In the genomic region with DNA sequence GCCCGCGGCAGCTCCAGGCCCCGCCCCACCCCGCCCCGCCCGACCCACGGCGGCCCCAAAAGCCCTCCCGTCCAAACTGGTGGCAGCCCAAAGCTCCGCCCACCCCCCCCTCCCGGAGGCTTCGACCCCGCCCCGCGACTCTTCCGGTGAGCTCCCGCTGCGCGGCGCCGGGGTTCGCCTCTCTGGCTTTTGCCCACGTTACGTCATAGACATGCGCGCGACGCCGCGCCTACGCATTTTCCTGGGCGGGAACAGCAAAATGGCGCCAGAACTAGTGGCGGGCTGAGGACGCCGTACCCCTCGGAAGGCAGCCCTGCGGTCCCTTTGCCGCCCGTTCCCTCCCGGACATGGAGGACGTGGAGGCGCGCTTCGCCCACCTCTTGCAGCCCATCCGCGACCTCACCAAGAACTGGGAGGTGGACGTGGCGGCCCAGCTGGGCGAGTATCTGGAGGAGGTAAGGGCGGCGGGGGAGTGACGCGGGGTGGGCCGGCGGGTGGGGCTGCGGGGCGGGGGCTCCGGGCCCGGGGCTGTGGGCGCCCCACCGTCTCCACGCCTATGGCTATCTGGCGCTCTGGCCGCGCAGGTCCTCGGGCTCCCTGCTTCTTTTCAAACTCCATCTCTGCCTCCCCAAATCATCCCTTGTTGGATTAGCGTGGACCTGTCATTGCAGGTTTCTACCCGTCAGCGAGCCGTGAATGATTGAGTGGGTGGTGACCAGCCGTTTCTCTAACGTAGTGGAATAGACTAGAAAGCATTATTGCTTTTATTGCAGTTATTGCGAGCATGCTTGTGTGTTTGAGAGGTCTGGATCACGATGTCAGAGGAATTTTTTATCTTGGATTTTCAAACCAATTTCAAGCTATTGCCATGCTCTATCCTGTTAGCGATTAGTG, we compare ENCODE assay signal across 1 cellular context.
TF ChIP-seq lines count a peak whose summit lies in the region.

A gene (plus strand): TSS at position 234 of the 894 bp plus-strand sequence. CDS start 114 bp downstream, at position 348.

TF ChIP-seq in K562, 482 proteins besides CTCF, POLR2A, EP300 and RAD21 (continued from another document and continues in another):
- TF ChIP-seq, protein P1, sequence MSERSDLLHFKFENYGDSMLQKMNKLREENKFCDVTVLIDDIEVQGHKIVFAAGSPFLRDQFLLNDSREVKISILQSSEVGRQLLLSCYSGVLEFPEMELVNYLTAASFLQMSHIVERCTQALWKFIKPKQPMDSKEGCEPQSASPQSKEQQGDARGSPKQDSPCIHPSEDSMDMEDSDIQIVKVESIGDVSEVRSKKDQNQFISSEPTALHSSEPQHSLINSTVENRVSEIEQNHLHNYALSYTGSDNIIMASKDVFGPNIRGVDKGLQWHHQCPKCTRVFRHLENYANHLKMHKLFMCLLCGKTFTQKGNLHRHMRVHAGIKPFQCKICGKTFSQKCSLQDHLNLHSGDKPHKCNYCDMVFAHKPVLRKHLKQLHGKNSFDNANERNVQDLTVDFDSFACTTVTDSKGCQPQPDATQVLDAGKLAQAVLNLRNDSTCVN (CRISPR knock-in tag; IDR thresholded peaks at IDR 0.05), result no peak
- TF ChIP-seq, protein P2, sequence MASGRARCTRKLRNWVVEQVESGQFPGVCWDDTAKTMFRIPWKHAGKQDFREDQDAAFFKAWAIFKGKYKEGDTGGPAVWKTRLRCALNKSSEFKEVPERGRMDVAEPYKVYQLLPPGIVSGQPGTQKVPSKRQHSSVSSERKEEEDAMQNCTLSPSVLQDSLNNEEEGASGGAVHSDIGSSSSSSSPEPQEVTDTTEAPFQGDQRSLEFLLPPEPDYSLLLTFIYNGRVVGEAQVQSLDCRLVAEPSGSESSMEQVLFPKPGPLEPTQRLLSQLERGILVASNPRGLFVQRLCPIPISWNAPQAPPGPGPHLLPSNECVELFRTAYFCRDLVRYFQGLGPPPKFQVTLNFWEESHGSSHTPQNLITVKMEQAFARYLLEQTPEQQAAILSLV (tag; IDR thresholded peaks at IDR 0.05), result no peak
- TF ChIP-seq ETS2 (tag; IDR thresholded peaks at IDR 0.05; ENCODE audit: borderline replicate concordance, poor library complexity, severe bottlenecking) (no peak), ZNF316 (IDR thresholded peaks at IDR 0.05) (no peak), SP1 (CRISPR knock-in tag; IDR thresholded peaks at IDR 0.05) (peak; percentile 64), FOXK1 (CRISPR knock-in tag; IDR thresholded peaks at IDR 0.05; ENCODE audit: borderline replicate concordance) (no peak), KDM5B (IDR thresholded peaks at IDR 0.05; ENCODE audit: insufficient replicate concordance, low read depth, low read length) (peak; percentile 84), FUS (optimal IDR thresholded peaks at IDR 0.05; ENCODE audit: low read depth, low read length) (no peak), ZNF12 (CRISPR knock-in tag; IDR thresholded peaks at IDR 0.05) (no peak), ZNF347 (CRISPR knock-in tag; IDR thresholded peaks at IDR 0.05; ENCODE audit: low read depth) (no peak), ZNF274 (IDR thresholded peaks at IDR 0.05; ENCODE audit: borderline replicate concordance, low read depth, low read length) (no peak), SPI1 (IDR thresholded peaks at IDR 0.05; ENCODE audit: borderline replicate concordance, low read depth, low read length) (no peak), ZFP36 (IDR thresholded peaks at IDR 0.05; ENCODE audit: low read depth, low read length, partially characterized antibody) (no peak), TAF1 (IDR thresholded peaks at IDR 0.05; ENCODE audit: control insufficient read depth, extremely low read depth, insufficient read depth, low read length, severe bottlenecking) (peak; percentile 90), CHCHD3 (CRISPR knock-in tag; IDR thresholded peaks at IDR 0.05) (no peak), ZNF583 (CRISPR knock-in tag; IDR thresholded peaks at IDR 0.05) (no peak), ZNF143 (CRISPR knock-in tag; IDR thresholded peaks at IDR 0.05) (no peak), ELF1 (tag; IDR thresholded peaks at IDR 0.05) (no peak; the same call in 1 of the 2 replicates), ZNF217 (CRISPR knock-in tag; IDR thresholded peaks at IDR 0.05) (no peak), NBN (IDR thresholded peaks at IDR 0.05; ENCODE audit: low read depth) (0 out of 2 replicates have a peak, but pooled peaks have one; percentile 59), EWSR1 (IDR thresholded peaks at IDR 0.05; ENCODE audit: borderline replicate concordance, low read depth, partially characterized antibody) (no peak), ZNF77 (CRISPR knock-in tag; IDR thresholded peaks at IDR 0.05) (no peak), TRIM24 (IDR thresholded peaks at IDR 0.05) (0 out of 4 replicates have a peak, but pooled peaks of 1 of the 2 experiments have one; percentile 15), KLF6 (CRISPR knock-in tag; IDR thresholded peaks at IDR 0.05; ENCODE audit: borderline replicate concordance) (peak; percentile 22; the same call in 1 of the 2 replicates), ARHGAP35 (IDR thresholded peaks at IDR 0.05; ENCODE audit: partially characterized antibody) (no peak), RFX7 (CRISPR knock-in tag; IDR thresholded peaks at IDR 0.05) (no peak), PTBP1 (IDR thresholded peaks at IDR 0.05; ENCODE audit: low read depth, low read length) (no peak)
- TF ChIP-seq, protein P3, sequence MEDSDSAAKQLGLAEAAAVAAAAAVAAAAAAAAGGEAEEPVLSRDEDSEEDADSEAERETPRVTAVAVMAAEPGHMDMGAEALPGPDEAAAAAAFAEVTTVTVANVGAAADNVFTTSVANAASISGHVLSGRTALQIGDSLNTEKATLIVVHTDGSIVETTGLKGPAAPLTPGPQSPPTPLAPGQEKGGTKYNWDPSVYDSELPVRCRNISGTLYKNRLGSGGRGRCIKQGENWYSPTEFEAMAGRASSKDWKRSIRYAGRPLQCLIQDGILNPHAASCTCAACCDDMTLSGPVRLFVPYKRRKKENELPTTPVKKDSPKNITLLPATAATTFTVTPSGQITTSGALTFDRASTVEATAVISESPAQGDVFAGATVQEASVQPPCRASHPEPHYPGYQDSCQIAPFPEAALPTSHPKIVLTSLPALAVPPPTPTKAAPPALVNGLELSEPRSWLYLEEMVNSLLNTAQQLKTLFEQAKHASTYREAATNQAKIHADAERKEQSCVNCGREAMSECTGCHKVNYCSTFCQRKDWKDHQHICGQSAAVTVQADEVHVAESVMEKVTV (CRISPR knock-in tag; IDR thresholded peaks at IDR 0.05), result no peak
- TF ChIP-seq, protein P4, sequence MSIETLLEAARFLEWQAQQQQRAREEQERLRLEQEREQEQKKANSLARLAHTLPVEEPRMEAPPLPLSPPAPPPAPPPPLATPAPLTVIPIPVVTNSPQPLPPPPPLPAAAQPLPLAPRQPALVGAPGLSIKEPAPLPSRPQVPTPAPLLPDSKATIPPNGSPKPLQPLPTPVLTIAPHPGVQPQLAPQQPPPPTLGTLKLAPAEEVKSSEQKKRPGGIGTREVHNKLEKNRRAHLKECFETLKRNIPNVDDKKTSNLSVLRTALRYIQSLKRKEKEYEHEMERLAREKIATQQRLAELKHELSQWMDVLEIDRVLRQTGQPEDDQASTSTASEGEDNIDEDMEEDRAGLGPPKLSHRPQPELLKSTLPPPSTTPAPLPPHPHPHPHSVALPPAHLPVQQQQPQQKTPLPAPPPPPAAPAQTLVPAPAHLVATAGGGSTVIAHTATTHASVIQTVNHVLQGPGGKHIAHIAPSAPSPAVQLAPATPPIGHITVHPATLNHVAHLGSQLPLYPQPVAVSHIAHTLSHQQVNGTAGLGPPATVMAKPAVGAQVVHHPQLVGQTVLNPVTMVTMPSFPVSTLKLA (conservative IDR thresholded peaks at IDR 0.05), result peak; percentile 71 to 83
- TF ChIP-seq, protein P5, sequence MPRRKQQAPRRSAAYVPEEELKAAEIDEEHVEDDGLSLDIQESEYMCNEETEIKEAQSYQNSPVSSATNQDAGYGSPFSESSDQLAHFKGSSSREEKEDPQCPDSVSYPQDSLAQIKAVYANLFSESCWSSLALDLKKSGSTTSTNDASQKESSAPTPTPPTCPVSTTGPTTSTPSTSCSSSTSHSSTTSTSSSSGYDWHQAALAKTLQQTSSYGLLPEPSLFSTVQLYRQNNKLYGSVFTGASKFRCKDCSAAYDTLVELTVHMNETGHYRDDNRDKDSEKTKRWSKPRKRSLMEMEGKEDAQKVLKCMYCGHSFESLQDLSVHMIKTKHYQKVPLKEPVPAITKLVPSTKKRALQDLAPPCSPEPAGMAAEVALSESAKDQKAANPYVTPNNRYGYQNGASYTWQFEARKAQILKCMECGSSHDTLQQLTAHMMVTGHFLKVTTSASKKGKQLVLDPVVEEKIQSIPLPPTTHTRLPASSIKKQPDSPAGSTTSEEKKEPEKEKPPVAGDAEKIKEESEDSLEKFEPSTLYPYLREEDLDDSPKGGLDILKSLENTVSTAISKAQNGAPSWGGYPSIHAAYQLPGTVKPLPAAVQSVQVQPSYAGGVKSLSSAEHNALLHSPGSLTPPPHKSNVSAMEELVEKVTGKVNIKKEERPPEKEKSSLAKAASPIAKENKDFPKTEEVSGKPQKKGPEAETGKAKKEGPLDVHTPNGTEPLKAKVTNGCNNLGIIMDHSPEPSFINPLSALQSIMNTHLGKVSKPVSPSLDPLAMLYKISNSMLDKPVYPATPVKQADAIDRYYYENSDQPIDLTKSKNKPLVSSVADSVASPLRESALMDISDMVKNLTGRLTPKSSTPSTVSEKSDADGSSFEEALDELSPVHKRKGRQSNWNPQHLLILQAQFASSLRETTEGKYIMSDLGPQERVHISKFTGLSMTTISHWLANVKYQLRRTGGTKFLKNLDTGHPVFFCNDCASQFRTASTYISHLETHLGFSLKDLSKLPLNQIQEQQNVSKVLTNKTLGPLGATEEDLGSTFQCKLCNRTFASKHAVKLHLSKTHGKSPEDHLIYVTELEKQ (CRISPR knock-in tag; IDR thresholded peaks at IDR 0.05), result no peak
- TF ChIP-seq, protein P6, sequence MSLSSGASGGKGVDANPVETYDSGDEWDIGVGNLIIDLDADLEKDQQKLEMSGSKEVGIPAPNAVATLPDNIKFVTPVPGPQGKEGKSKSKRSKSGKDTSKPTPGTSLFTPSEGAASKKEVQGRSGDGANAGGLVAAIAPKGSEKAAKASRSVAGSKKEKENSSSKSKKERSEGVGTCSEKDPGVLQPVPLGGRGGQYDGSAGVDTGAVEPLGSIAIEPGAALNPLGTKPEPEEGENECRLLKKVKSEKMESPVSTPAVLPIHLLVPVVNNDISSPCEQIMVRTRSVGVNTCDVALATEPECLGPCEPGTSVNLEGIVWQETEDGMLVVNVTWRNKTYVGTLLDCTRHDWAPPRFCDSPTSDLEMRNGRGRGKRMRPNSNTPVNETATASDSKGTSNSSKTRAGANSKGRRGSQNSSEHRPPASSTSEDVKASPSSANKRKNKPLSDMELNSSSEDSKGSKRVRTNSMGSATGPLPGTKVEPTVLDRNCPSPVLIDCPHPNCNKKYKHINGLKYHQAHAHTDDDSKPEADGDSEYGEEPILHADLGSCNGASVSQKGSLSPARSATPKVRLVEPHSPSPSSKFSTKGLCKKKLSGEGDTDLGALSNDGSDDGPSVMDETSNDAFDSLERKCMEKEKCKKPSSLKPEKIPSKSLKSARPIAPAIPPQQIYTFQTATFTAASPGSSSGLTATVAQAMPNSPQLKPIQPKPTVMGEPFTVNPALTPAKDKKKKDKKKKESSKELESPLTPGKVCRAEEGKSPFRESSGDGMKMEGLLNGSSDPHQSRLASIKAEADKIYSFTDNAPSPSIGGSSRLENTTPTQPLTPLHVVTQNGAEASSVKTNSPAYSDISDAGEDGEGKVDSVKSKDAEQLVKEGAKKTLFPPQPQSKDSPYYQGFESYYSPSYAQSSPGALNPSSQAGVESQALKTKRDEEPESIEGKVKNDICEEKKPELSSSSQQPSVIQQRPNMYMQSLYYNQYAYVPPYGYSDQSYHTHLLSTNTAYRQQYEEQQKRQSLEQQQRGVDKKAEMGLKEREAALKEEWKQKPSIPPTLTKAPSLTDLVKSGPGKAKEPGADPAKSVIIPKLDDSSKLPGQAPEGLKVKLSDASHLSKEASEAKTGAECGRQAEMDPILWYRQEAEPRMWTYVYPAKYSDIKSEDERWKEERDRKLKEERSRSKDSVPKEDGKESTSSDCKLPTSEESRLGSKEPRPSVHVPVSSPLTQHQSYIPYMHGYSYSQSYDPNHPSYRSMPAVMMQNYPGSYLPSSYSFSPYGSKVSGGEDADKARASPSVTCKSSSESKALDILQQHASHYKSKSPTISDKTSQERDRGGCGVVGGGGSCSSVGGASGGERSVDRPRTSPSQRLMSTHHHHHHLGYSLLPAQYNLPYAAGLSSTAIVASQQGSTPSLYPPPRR (CRISPR knock-in tag; IDR thresholded peaks at IDR 0.05; ENCODE audit: borderline replicate concordance), result no peak
- TF ChIP-seq, protein P7, sequence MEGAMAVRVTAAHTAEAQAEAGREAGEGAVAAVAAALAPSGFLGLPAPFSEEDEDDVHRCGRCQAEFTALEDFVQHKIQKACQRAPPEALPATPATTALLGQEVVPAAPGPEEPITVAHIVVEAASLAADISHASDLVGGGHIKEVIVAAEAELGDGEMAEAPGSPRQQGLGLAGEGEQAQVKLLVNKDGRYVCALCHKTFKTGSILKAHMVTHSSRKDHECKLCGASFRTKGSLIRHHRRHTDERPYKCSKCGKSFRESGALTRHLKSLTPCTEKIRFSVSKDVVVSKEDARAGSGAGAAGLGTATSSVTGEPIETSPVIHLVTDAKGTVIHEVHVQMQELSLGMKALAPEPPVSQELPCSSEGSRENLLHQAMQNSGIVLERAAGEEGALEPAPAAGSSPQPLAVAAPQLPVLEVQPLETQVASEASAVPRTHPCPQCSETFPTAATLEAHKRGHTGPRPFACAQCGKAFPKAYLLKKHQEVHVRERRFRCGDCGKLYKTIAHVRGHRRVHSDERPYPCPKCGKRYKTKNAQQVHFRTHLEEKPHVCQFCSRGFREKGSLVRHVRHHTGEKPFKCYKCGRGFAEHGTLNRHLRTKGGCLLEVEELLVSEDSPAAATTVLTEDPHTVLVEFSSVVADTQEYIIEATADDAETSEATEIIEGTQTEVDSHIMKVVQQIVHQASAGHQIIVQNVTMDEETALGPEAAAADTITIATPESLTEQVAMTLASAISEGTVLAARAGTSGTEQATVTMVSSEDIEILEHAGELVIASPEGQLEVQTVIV (CRISPR knock-in tag; IDR thresholded peaks at IDR 0.05; ENCODE audit: borderline replicate concordance), result no peak
- TF ChIP-seq, protein P8, sequence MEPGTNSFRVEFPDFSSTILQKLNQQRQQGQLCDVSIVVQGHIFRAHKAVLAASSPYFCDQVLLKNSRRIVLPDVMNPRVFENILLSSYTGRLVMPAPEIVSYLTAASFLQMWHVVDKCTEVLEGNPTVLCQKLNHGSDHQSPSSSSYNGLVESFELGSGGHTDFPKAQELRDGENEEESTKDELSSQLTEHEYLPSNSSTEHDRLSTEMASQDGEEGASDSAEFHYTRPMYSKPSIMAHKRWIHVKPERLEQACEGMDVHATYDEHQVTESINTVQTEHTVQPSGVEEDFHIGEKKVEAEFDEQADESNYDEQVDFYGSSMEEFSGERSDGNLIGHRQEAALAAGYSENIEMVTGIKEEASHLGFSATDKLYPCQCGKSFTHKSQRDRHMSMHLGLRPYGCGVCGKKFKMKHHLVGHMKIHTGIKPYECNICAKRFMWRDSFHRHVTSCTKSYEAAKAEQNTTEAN (CRISPR knock-in tag; IDR thresholded peaks at IDR 0.05), result no peak
- TF ChIP-seq, protein P9, sequence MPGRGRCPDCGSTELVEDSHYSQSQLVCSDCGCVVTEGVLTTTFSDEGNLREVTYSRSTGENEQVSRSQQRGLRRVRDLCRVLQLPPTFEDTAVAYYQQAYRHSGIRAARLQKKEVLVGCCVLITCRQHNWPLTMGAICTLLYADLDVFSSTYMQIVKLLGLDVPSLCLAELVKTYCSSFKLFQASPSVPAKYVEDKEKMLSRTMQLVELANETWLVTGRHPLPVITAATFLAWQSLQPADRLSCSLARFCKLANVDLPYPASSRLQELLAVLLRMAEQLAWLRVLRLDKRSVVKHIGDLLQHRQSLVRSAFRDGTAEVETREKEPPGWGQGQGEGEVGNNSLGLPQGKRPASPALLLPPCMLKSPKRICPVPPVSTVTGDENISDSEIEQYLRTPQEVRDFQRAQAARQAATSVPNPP (IDR thresholded peaks at IDR 0.05; ENCODE audit: borderline replicate concordance, insufficient read depth, insufficient read length), result no peak
